In the genomic region with DNA sequence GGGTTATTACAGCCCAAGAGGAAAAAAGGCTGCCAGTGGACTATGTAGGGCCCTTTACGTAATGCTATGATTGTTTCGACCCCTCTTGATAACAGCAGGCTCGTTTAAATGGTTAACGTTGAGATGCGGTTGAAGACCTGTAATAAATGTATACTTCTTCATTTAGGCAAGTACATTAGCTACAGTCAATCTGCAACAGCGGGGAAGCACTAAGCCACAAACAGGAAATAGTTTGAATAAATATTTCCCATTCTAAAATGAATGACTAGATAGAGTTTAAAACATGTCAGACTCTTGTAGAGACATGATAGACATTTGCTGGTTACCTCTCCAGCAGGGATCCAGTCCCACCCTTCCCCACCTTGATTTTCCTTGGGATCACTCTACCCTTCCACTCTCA, we compare ENCODE assay signal across 9 cellular contexts. TPM values are rescaled to one million over a fixed set of nuclear protein-coding genes. Genes with fewer than 3 reads are reported as not detected.
DNase-seq lines count a peak whose midpoint lies in the region; ATAC-seq and TF ChIP-seq lines count a peak whose summit lies in the region.
"Had no signal": no experiment of that assay in that cellular context is flagged by ENCODE, and none has a peak within 500 bp of the region (broad histone marks: within the 10 kb centered on the region; RNA-seq: fewer than 3 reads in every experiment).

No MANE protein-coding gene starts in this region.

- DNase-seq in GM12864 (ENCODE audit: low read depth) (peak; percentile 36), epithelial cell of esophagus (ENCODE audit: low read depth) (peak; percentile 7), GM03348 (ENCODE audit: low spot score) (no peak), NCI-H1092 (lab: John Stamatoyannopoulos, UW) (no peak), chondrocyte (ENCODE audit: low spot score) (no peak)
- DNase-seq in activated CD4-positive, alpha-beta T cell treated with anti-CD3 and anti-CD28 coated beads for 4 hours = no peak
- DNase-seq: NCI-H774 had no signal

- H3K27me3 Mint-ChIP-seq in chondrocyte (ENCODE audit: low read depth) = no peaks in the 10 kb centered on the region

- ATAC-seq in GM21381 (IDR thresholded peaks at IDR 0.05; ENCODE audit: unreplicated experiment) (peak; percentile 50), HG03457 (IDR thresholded peaks at IDR 0.05; ENCODE audit: unreplicated experiment) (peak; percentile 48)

- no peak overlapping the region for H3K27ac Mint-ChIP-seq in chondrocyte (ENCODE audit: unreplicated experiment)

- H3K4me3 Mint-ChIP-seq in chondrocyte (ENCODE audit: unreplicated experiment) = no peak overlapping the region

- H3K4me1 Mint-ChIP-seq in chondrocyte (ENCODE audit: low read depth) = peaks cover 3% of the 10 kb centered on the region

- H3K4me3 ChIP-seq in GM12864 (ENCODE audit: low read depth, low read length) (no peak overlapping the region), epithelial cell of esophagus (ENCODE audit: low read length) (no peak overlapping the region)

- H3K9me3 Mint-ChIP-seq in chondrocyte (ENCODE audit: low read depth) = peaks cover 15% of the 10 kb centered on the region

- TF ChIP-seq CTCF in GM12864 (IDR thresholded peaks at IDR 0.05; ENCODE audit: low read depth, low read length, missing control alignments) = no peak
- TF ChIP-seq CTCF in epithelial cell of esophagus (IDR thresholded peaks at IDR 0.05; ENCODE audit: insufficient read depth, low read depth, low read length, missing control alignments) = no peak
- TF ChIP-seq CTCF in chondrocyte (IDR thresholded peaks at IDR 0.05) = no peak

- H3K36me3 Mint-ChIP-seq in chondrocyte (ENCODE audit: low read depth) = peaks cover 9% of the 10 kb centered on the region

RNA-seq across cellular contexts. Expression of a gene that starts 38.1 kb away (rescaled TPM):
- total RNA-seq in chondrocyte = 10.8 to 20.8 TPM (median 13.5 TPM) in 3 replicates

Comparison
In these comparisons a context has a peak if more than half of its experiments do, and no peak if none do; other contexts are left out.
1. DNase-seq: peak in GM12864 (single experiment) and epithelial cell of esophagus (single experiment); none in GM03348 (single experiment), activated CD4-positive, alpha-beta T cell treated with anti-CD3 and anti-CD28 coated beads for 4 hours (0 of 2), NCI-H1092 (single experiment) and chondrocyte (single experiment).